In the genomic region with DNA sequence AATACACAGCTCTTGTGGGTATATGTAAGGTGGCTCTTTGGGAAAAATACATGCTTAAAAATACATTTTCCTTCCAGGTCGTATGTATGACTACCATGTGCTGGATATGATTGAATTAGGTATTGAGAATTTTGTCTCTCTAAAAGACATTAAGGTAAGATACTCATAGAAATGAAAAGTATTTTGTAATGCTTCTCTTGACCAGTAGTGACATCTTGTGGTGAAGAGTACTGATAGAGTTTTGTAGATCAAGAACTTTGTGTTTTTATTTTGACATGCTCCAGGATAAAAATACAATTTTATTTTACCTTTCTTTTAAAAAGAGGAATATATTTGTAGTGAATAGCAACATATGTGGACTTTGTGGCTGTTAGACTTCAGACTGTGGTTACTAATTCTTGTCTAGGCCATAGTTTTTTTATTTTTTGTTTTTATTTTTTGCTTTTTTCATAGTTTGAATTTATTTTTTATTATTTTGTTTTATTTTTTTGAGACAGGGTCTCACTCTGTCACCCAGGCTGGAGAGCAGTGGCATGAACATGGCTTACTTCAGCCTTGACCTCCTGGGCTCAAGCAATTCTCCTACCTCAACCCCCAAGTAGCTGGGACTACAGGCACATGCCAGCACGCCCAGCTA, we compare ENCODE assay signal across 8 cellular contexts. TPM values are rescaled to one million over a fixed set of nuclear protein-coding genes. Genes with fewer than 3 reads are reported as not detected.
DNase-seq lines count a peak whose midpoint lies in the region; ATAC-seq and TF ChIP-seq lines count a peak whose summit lies in the region.

No MANE protein-coding gene starts in this region.

- ATAC-seq in esophagus mucosa (peak; percentile 44), HG03342 (IDR thresholded peaks at IDR 0.05; ENCODE audit: unreplicated experiment) (no peak), GM21717 (IDR thresholded peaks at IDR 0.05; ENCODE audit: unreplicated experiment) (no peak)

- DNase-seq in NCI-H2196 (lab: John Stamatoyannopoulos, UW; ENCODE audit: unreplicated experiment) = peak; percentile 20
- no peak for DNase-seq in NCI-H2196 treated with DMSO at 0.1 percent for 48 hours (lab: John Stamatoyannopoulos, UW; ENCODE audit: unreplicated experiment)
- peak; percentile 13 for DNase-seq in NCI-H748 treated with DMSO at 0.1 percent for 48 hours (lab: John Stamatoyannopoulos, UW)
- DNase-seq in retinal pigment epithelial cell (ENCODE audit: low read depth) = no peak
- DNase-seq in HuH-7 (ENCODE audit: low spot score) = no peak

- H3K4me3 ChIP-seq in retinal pigment epithelial cell (ENCODE audit: low read length) = no peak overlapping the region

- peak; percentile 43 for TF ChIP-seq CTCF in retinal pigment epithelial cell (conservative IDR thresholded peaks at IDR 0.05; ENCODE audit: low read depth, low read length)

RNA-seq across cellular contexts. Expression of a gene that starts 17.9 kb away (rescaled TPM):
- 19.8 TPM for total RNA-seq in esophagus mucosa

RNA-seq across cellular contexts. Expression of a gene that starts 41.2 kb away (rescaled TPM):
- total RNA-seq in esophagus mucosa = 71.8 TPM

Comparison
In these comparisons a context has a peak if more than half of its experiments do, and no peak if none do; other contexts are left out.
1. DNase-seq: peak in NCI-H2196 (single experiment) and NCI-H748 treated with DMSO at 0.1 percent for 48 hours (single experiment); none in NCI-H2196 treated with DMSO at 0.1 percent for 48 hours (single experiment), retinal pigment epithelial cell (single experiment) and HuH-7 (single experiment).